In genomic region chr7:151348970-151349369, GRCh38 we compare ENCODE assay signal across 10 cellular contexts. TPM values are rescaled to one million over a fixed set of nuclear protein-coding genes. Genes with fewer than 3 reads are reported as not detected.
A peak's percentile ranks its signal among the peaks of the same experiment; 100 is the strongest.
DNase-seq lines count a peak whose midpoint lies in the region; ATAC-seq, FAIRE-seq and TF ChIP-seq lines count a peak whose summit lies in the region.
"Had no signal": no experiment of that assay in that cellular context is flagged by ENCODE, and none has a peak within 500 bp of the region (broad histone marks: within the 10 kb centered on the region; RNA-seq: fewer than 3 reads in every experiment).

No MANE protein-coding gene starts in this region.

- H3K27me3 Mint-ChIP-seq in naive B cell = no peaks in the 10 kb centered on the region

- H4K20me1 ChIP-seq in BLaER1 treated with 17β-estradiol and CSF1 and Interleukin-3, amounts not matched to agents 10 nM and 100 nM = no peaks in the 10 kb centered on the region

- peak overlapping the region in 6 of 10 experiments; percentile 50 to 69 (median 58); a peak in 4 of 20 replicates for H3K4me3 ChIP-seq in BLaER1 treated with 17β-estradiol and CSF1 and Interleukin-3, amounts not matched to agents 10 nM and 100 nM
- peak overlapping the region; percentile 16; the same call in 1 of the 2 replicates for H3K4me3 ChIP-seq in GM08714 (ENCODE audit: low read length)
- H3K4me3 ChIP-seq in tibial artery = no peak overlapping the region
- H3K4me3 ChIP-seq: GM23248 had no signal

- FAIRE-seq in D721Med (lab: Jason Lieb, UNC) = no peak

- H3K4me1 ChIP-seq in BLaER1 treated with 17β-estradiol and CSF1 and Interleukin-3, amounts not matched to agents 10 nM and 100 nM = peaks cover 40 to 74% (median 54%) of the 10 kb centered on the region in 10 experiments
- H3K4me1 ChIP-seq in tibial artery = peaks cover 0 to 12% (median 4%) of the 10 kb centered on the region in 4 donors

- H3K27me3 ChIP-seq in BLaER1 treated with 17β-estradiol and CSF1 and Interleukin-3, amounts not matched to agents 10 nM and 100 nM = no peaks in the 10 kb centered on the region
- no peaks in the 10 kb centered on the region for H3K27me3 ChIP-seq in tibial artery

- peak overlapping the region; percentile 79 to 98 (median 92) for H3K4me3 Mint-ChIP-seq in naive B cell

- peak overlapping the region in 9 of 11 experiments; percentile 57 to 75 (median 68); a peak in 16 of 22 replicates for H3K9ac ChIP-seq in BLaER1 treated with 17β-estradiol and CSF1 and Interleukin-3, amounts not matched to agents 10 nM and 100 nM
- H3K9ac ChIP-seq: GM23248 had no signal

- no peaks in the 10 kb centered on the region for H3K9me3 Mint-ChIP-seq in activated naive CD4-positive, alpha-beta T cell treated with anti-CD3 and anti-CD28 coated beads, Interleukin-2, amount 50 U/mL, for 72 hours
- H3K9me3 Mint-ChIP-seq in naive B cell = no peaks in the 10 kb centered on the region

- peaks cover 37 to 58% (median 46%) of the 10 kb centered on the region in 11 experiments for H3K36me3 ChIP-seq in BLaER1 treated with 17β-estradiol and CSF1 and Interleukin-3, amounts not matched to agents 10 nM and 100 nM
- H3K36me3 ChIP-seq in tibial artery = peaks cover 56 to 75% (median 71%) of the 10 kb centered on the region in 3 donors

- ATAC-seq in activated naive CD4-positive, alpha-beta T cell treated with anti-CD3 and anti-CD28 coated beads, Interleukin-2, amount 50 U/mL, for 72 hours = no peak
- ATAC-seq in naive B cell (ENCODE audit: low read depth in 2 of 2) (no peak), left colon (no peak)

- H3K27ac ChIP-seq in BLaER1 treated with 17β-estradiol and CSF1 and Interleukin-3, amounts not matched to agents 10 nM and 100 nM = peak overlapping the region in 10 of 11 experiments; percentile 47 to 74 (median 70); a peak in 19 of 22 replicates
- H3K27ac ChIP-seq in tibial artery = no peak overlapping the region
- H3K27ac ChIP-seq: GM23248 had no signal

- peak overlapping the region; percentile 93 to 99 for H3K27ac Mint-ChIP-seq in activated naive CD4-positive, alpha-beta T cell treated with anti-CD3 and anti-CD28 coated beads, Interleukin-2, amount 50 U/mL, for 72 hours
- H3K27ac Mint-ChIP-seq in naive B cell = peak overlapping the region; percentile 97 to 99 (median 99)

- DNase-seq in activated naive CD4-positive, alpha-beta T cell treated with anti-CD3 and anti-CD28 coated beads, Interleukin-2, amount 50 U/mL, for 72 hours (ENCODE audit: low spot score in 2 of 2) = no peak
- no peak for DNase-seq in naive B cell
- no peak for DNase-seq in kidney glomerular epithelial cell (lab: John Stamatoyannopoulos, UW)
- no peak for DNase-seq in tibial artery
- no peak for DNase-seq in D721Med (ENCODE audit: insufficient read length, low spot score)
- no peak for DNase-seq in left colon
- DNase-seq: GM23248, NCI-H2029 had no signal

- intact Hi-C loops in tibial artery (cut with DNase I; ENCODE audit: low total_unique reads) = loop anchor here (5.0 kb wide), 1 partner anchor 37 kb away; no protein-coding TSS in a partner anchor
- intact Hi-C loops in left colon (cut with DNase I, micrococcal nuclease) = no loop called here

- peak overlapping the region; percentile 80 to 99 (median 90) for H3K4me2 ChIP-seq in BLaER1 treated with 17β-estradiol and CSF1 and Interleukin-3, amounts not matched to agents 10 nM and 100 nM

- TF ChIP-seq CTCF in tibial artery (IDR thresholded peaks at IDR 0.05) = no peak
- TF ChIP-seq CTCF in D721Med (IDR thresholded peaks at IDR 0.05; ENCODE audit: insufficient read depth, missing control alignments) = no peak

- H3K9me3 ChIP-seq in BLaER1 treated with 17β-estradiol and CSF1 and Interleukin-3, amounts not matched to agents 10 nM and 100 nM (replicated peaks in 1 of 11) = no peaks in the 10 kb centered on the region
- no peaks in the 10 kb centered on the region for H3K9me3 ChIP-seq in tibial artery

- peaks cover 31 to 56% (median 41%) of the 10 kb centered on the region in 3 donors for H3K4me1 Mint-ChIP-seq in naive B cell

- peaks cover 13 to 15% of the 10 kb centered on the region in 2 donors for H3K36me3 Mint-ChIP-seq in activated naive CD4-positive, alpha-beta T cell treated with anti-CD3 and anti-CD28 coated beads, Interleukin-2, amount 50 U/mL, for 72 hours
- H3K36me3 Mint-ChIP-seq in naive B cell = peaks cover 5 to 7% of the 10 kb centered on the region in 2 donors

RNA-seq across cellular contexts. Expression of gene NUB1, which starts 7.4 kb away (rescaled TPM):
- 100 to 1,000 TPM in 1 of 2 donors, 10 to 100 TPM in 1; 46.1 to 102 TPM for total RNA-seq in activated naive CD4-positive, alpha-beta T cell treated with anti-CD3 and anti-CD28 coated beads, Interleukin-2, amount 50 U/mL, for 72 hours
- polyA plus RNA-seq in naive B cell (ENCODE audit: low read depth in 6 of 6) = 10 to 100 TPM; 36.5 to 89.7 (median 71.1) TPM
- 10 to 100 TPM; 50.7 to 53.3 TPM for total RNA-seq in left colon

Comparison
In these comparisons a context has a peak if more than half of its experiments do, and no peak if none do; other contexts are left out.
1. H3K27ac ChIP-seq: peak in BLaER1 treated with 17β-estradiol and CSF1 and Interleukin-3, amounts not matched to agents 10 nM and 100 nM (10 of 11); none in tibial artery (0 of 2).
2. H3K4me3 ChIP-seq: peak in BLaER1 treated with 17β-estradiol and CSF1 and Interleukin-3, amounts not matched to agents 10 nM and 100 nM (6 of 10) and GM08714 (single experiment); none in tibial artery (0 of 2).